Comparison of ENCODE assay signal across 8 cellular contexts in genomic region chr14:25833341-25834121, GRCh38.
DNase-seq lines count a peak whose midpoint lies in the region; ATAC-seq and TF ChIP-seq lines count a peak whose summit lies in the region.

No MANE protein-coding gene starts in this region.

- TF ChIP-seq POLR2A in adrenal gland (IDR thresholded peaks at IDR 0.05), result no peak

- H3K36me3 ChIP-seq in adrenal gland (replicated peaks in 1 of 2), result no peaks in the 10 kb centered on the region

- no peaks in the 10 kb centered on the region for H3K4me1 ChIP-seq in adrenal gland (replicated peaks in 1 of 2)

- peak; percentile 25 to 50 (median 34) for TF ChIP-seq CTCF in adrenal gland (IDR thresholded peaks at IDR 0.05)

- no peaks in the 10 kb centered on the region for H3K27me3 ChIP-seq in adrenal gland

- intact Hi-C loops in adrenal gland (cut with DNase I) (no loop called here), left colon (cut with DNase I, micrococcal nuclease) (no loop called here)

- WGBS in adrenal gland, 4 donors, result 46 to 50% (median 48%) methylated on average over 12 of the region's 12 CpGs

- DNase-seq in G401 (ENCODE audit: low spot score), result peak; percentile 60
- peak; percentile 53 to 84 (median 83) for DNase-seq in NCI-H1417 (lab: John Stamatoyannopoulos, UW)
- peak; percentile 9 to 81 (median 37) for DNase-seq in adrenal gland
- peak in 1 of 2 donors; percentile 42 for DNase-seq in left colon
- DNase-seq in germinal center (ENCODE audit: low spot score), result no peak
- no peak for DNase-seq in T-helper 9 cell
- no peak for DNase-seq in activated gamma-delta T cell treated with Interleukin-2 at 50 U/mL for 16 hours

- no peak overlapping the region for H3K27ac ChIP-seq in adrenal gland

- in situ Hi-C loops in G401 (cut with HindIII; ENCODE audit: low sequenced_read_pairs), result no loop called here

- ATAC-seq in left colon (peak; percentile 53), GM19035 (IDR thresholded peaks at IDR 0.05; ENCODE audit: unreplicated experiment) (no peak)

- H3K4me3 ChIP-seq in adrenal gland, result no peak overlapping the region

- no peaks in the 10 kb centered on the region for H3K9me3 ChIP-seq in adrenal gland (replicated peaks in 1 of 3)

Comparison
In these comparisons a context has a peak if more than half of its experiments do, and no peak if none do; other contexts are left out.
1. DNase-seq: peak in G401 (single experiment), NCI-H1417 (3 of 3) and adrenal gland (7 of 7); none in germinal center (single experiment), T-helper 9 cell (single experiment) and activated gamma-delta T cell treated with Interleukin-2 at 50 U/mL for 16 hours (single experiment).